In genomic region chr5:176816043-176816745, GRCh38 we compare ENCODE assay signal across 15 cellular contexts. TPM values are rescaled to one million over a fixed set of nuclear protein-coding genes. Genes with fewer than 3 reads are reported as not detected.
A peak's percentile ranks its signal among the peaks of the same experiment; 100 is the strongest.
DNase-seq lines count a peak whose midpoint lies in the region; ATAC-seq and TF ChIP-seq lines count a peak whose summit lies in the region.
"Had no signal": no experiment of that assay in that cellular context is flagged by ENCODE, and none has a peak within 500 bp of the region (broad histone marks: within the 10 kb centered on the region; RNA-seq: fewer than 3 reads in every experiment).

No MANE protein-coding gene starts in this region.

- H3K36me3 Mint-ChIP-seq in CD8-positive, alpha-beta memory T cell = peaks cover 0 to 3% (median 0%) of the 10 kb centered on the region in 3 donors
- no peaks in the 10 kb centered on the region for H3K36me3 Mint-ChIP-seq in immature natural killer cell

- H3K4me1 Mint-ChIP-seq in CD8-positive, alpha-beta memory T cell = peaks cover 12 to 25% (median 15%) of the 10 kb centered on the region in 3 donors
- peaks cover 18% of the 10 kb centered on the region in 2 donors for H3K4me1 Mint-ChIP-seq in immature natural killer cell

- CTCF ChIA-PET in CD8-positive, alpha-beta memory T cell (lab: Charles Lee) = no interaction called here

- H3K4me3 ChIP-seq in CD8-positive, alpha-beta memory T cell (ENCODE audit: low read length) = no peak overlapping the region
- H3K4me3 ChIP-seq in BE2C (ENCODE audit: low read depth, low read length) = no peak overlapping the region
- H3K4me3 ChIP-seq: K562, testis had no signal

- no peak for DNase-seq in CD8-positive, alpha-beta memory T cell
- DNase-seq in DMS79 treated with DMSO at 0.1 percent for 48 hours (lab: John Stamatoyannopoulos, UW) (peak; percentile 66), NCI-H345 (lab: John Stamatoyannopoulos, UW) (peak; percentile 92), immature natural killer cell (no peak), AG08396 (ENCODE audit: low spot score) (no peak), iPS-NIHi11 (ENCODE audit: low spot score) (no peak), BE2C (no peak)
- DNase-seq: activated CD4-positive, CD25-positive, alpha-beta regulatory T cell; activated T-cell treated with anti-CD3 and anti-CD28 coated beads, Interleukin-2, amount 50 U/mL, for 1 hour; kidney; testis had no signal

- POLR2A ChIA-PET in CD8-positive, alpha-beta memory T cell (lab: Charles Lee) = no interaction called here

- peaks cover 57% of the 10 kb centered on the region for H3K27me3 ChIP-seq in CD8-positive, alpha-beta memory T cell (ENCODE audit: insufficient read depth, low read length, poor library complexity, severe bottlenecking)
- no peaks in the 10 kb centered on the region for H3K27me3 ChIP-seq in BE2C
- H3K27me3 ChIP-seq: testis had no signal

- no peak for ATAC-seq in HG03520 (IDR thresholded peaks at IDR 0.05; ENCODE audit: unreplicated experiment)
- ATAC-seq: K562 had no signal

- peaks cover 0 to 2% (median 0%) of the 10 kb centered on the region in 5 donors for H3K9me3 Mint-ChIP-seq in CD8-positive, alpha-beta memory T cell
- H3K9me3 Mint-ChIP-seq in immature natural killer cell = no peaks in the 10 kb centered on the region

- no peaks in the 10 kb centered on the region for H3K36me3 ChIP-seq in CD8-positive, alpha-beta memory T cell (ENCODE audit: insufficient read depth, low read length)
- H3K36me3 ChIP-seq in BE2C = no peaks in the 10 kb centered on the region

- H3K4me3 Mint-ChIP-seq in CD8-positive, alpha-beta memory T cell = peak overlapping the region in 6 of 7 donors; percentile 42 to 77 (median 61)
- H3K4me3 Mint-ChIP-seq in immature natural killer cell = peak overlapping the region; percentile 39 to 57 (median 51)

- peak overlapping the region in 1 of 8 donors; percentile 43 for H3K27ac Mint-ChIP-seq in CD8-positive, alpha-beta memory T cell
- H3K27ac Mint-ChIP-seq in immature natural killer cell = no peak overlapping the region

- peaks cover 8% of the 10 kb centered on the region for H3K4me1 ChIP-seq in CD8-positive, alpha-beta memory T cell (ENCODE audit: insufficient read depth, low read length)
- H3K4me1 ChIP-seq in BE2C = peaks cover 22% of the 10 kb centered on the region

- no peak for TF ChIP-seq CTCF in BE2C (IDR thresholded peaks at IDR 0.05; ENCODE audit: low read depth, low read length)

- peaks cover 58 to 86% of the 10 kb centered on the region in 2 donors for H3K27me3 Mint-ChIP-seq in CD8-positive, alpha-beta memory T cell
- peaks cover 25 to 33% (median 27%) of the 10 kb centered on the region in 3 donors for H3K27me3 Mint-ChIP-seq in immature natural killer cell (ENCODE audit: low read depth in 3 of 3)

- H3K27ac ChIP-seq in CD8-positive, alpha-beta memory T cell (ENCODE audit: low read depth, low read length) = no peak overlapping the region
- H3K27ac ChIP-seq: testis had no signal

- no peaks in the 10 kb centered on the region for H3K9me3 ChIP-seq in CD8-positive, alpha-beta memory T cell (ENCODE audit: low read length)
- H3K9me3 ChIP-seq in BE2C = no peaks in the 10 kb centered on the region
- H3K9me3 ChIP-seq: testis had no signal

RNA-seq across cellular contexts. Expression of gene UNC5A, which starts 5.8 kb away (rescaled TPM):
- total RNA-seq in CD8-positive, alpha-beta memory T cell = not detected
- not detected for polyA plus RNA-seq in CD8-positive, alpha-beta memory T cell
- not detected for polyA plus RNA-seq in immature natural killer cell
- 44.8 TPM for polyA plus RNA-seq in BE2C (2012; ENCODE audit: insufficient read depth, insufficient read length, low read depth)
- total RNA-seq: K562, SK-MEL-5, skeletal muscle tissue had no signal
- polyA plus RNA-seq: K562 had no signal

Comparison
In these comparisons a context has a peak if more than half of its experiments do, and no peak if none do; other contexts are left out.
1. DNase-seq: peak in DMS79 treated with DMSO at 0.1 percent for 48 hours (single experiment) and NCI-H345 (single experiment); none in CD8-positive, alpha-beta memory T cell (0 of 5), immature natural killer cell (0 of 3), AG08396 (single experiment), iPS-NIHi11 (single experiment) and BE2C (single experiment).